ENCODE assay signal across 1 cellular context in genomic region chr1:243851129-243851756, GRCh38.
A peak's percentile ranks its signal among the peaks of the same experiment; 100 is the strongest.
TF ChIP-seq lines count a peak whose summit lies in the region.

No MANE protein-coding gene starts in this region.

TF ChIP-seq in HEK293, 187 proteins besides CTCF, POLR2A, EP300 and RAD21 (continued from another document):
- TF ChIP-seq, protein P1, sequence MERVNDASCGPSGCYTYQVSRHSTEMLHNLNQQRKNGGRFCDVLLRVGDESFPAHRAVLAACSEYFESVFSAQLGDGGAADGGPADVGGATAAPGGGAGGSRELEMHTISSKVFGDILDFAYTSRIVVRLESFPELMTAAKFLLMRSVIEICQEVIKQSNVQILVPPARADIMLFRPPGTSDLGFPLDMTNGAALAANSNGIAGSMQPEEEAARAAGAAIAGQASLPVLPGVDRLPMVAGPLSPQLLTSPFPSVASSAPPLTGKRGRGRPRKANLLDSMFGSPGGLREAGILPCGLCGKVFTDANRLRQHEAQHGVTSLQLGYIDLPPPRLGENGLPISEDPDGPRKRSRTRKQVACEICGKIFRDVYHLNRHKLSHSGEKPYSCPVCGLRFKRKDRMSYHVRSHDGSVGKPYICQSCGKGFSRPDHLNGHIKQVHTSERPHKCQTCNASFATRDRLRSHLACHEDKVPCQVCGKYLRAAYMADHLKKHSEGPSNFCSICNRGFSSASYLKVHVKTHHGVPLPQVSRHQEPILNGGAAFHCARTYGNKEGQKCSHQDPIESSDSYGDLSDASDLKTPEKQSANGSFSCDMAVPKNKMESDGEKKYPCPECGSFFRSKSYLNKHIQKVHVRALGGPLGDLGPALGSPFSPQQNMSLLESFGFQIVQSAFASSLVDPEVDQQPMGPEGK (tag by site-specific recombination; IDR thresholded peaks at IDR 0.05), result no peak
- TF ChIP-seq KLF10 (tag by site-specific recombination; IDR thresholded peaks at IDR 0.05) (no peak), ZNF670 (tag by site-specific recombination; IDR thresholded peaks at IDR 0.05; ENCODE audit: low read depth) (no peak), ZNF600 (tag by site-specific recombination; IDR thresholded peaks at IDR 0.05) (peak; percentile 97), ZNF785 (tag by site-specific recombination; IDR thresholded peaks at IDR 0.05) (no peak), ZNF416 (tag by site-specific recombination; IDR thresholded peaks at IDR 0.05) (no peak), OVOL3 (tag by site-specific recombination; IDR thresholded peaks at IDR 0.05) (no peak), ZNF645 (tag by site-specific recombination; IDR thresholded peaks at IDR 0.05) (no peak), GFI1B (tag by site-specific recombination; IDR thresholded peaks at IDR 0.05) (no peak), ZNF132 (tag by site-specific recombination; IDR thresholded peaks at IDR 0.05; ENCODE audit: borderline replicate concordance) (no peak), ZNF558 (tag by site-specific recombination; IDR thresholded peaks at IDR 0.05) (peak; percentile 55; the same call in 1 of the 2 replicates), SCRT1 (tag by site-specific recombination; IDR thresholded peaks at IDR 0.05; ENCODE audit: borderline replicate concordance) (peak; percentile 55; the same call in 1 of the 2 replicates), ZNF664 (tag by site-specific recombination; IDR thresholded peaks at IDR 0.05) (peak; percentile 58; the same call in 1 of the 2 replicates), YY2 (tag by site-specific recombination; IDR thresholded peaks at IDR 0.05) (no peak), KLF16 (tag by site-specific recombination; IDR thresholded peaks at IDR 0.05) (0 out of 2 replicates have a peak, but pooled peaks have one; percentile 65), SP7 (tag by site-specific recombination; IDR thresholded peaks at IDR 0.05) (peak; percentile 53; the same call in 1 of the 2 replicates), ZNF174 (tag by site-specific recombination; IDR thresholded peaks at IDR 0.05) (no peak), GLI2 (tag by site-specific recombination; IDR thresholded peaks at IDR 0.05; ENCODE audit: borderline replicate concordance, low read depth) (no peak), ZNF302 (tag by site-specific recombination; IDR thresholded peaks at IDR 0.05; ENCODE audit: low read depth) (no peak), SALL2 (tag by site-specific recombination; IDR thresholded peaks at IDR 0.05; ENCODE audit: borderline replicate concordance) (no peak), ZFP69B (tag by site-specific recombination; IDR thresholded peaks at IDR 0.05) (peak; percentile 43; the same call in 1 of the 2 replicates), ZBTB48 (tag by site-specific recombination; IDR thresholded peaks at IDR 0.05) (peak; percentile 97), ZNF791 (tag by site-specific recombination; IDR thresholded peaks at IDR 0.05) (no peak), ZNF16 (tag by site-specific recombination; IDR thresholded peaks at IDR 0.05; ENCODE audit: low read depth) (no peak), GLI4 (tag by site-specific recombination; IDR thresholded peaks at IDR 0.05) (no peak), ZBTB1 (tag by site-specific recombination; IDR thresholded peaks at IDR 0.05) (0 out of 2 replicates have a peak, but pooled peaks have one; percentile 16), ZNF140 (tag by site-specific recombination; IDR thresholded peaks at IDR 0.05) (no peak), ZNF660 (tag by site-specific recombination; IDR thresholded peaks at IDR 0.05) (no peak), ZNF639 (tag by site-specific recombination; IDR thresholded peaks at IDR 0.05) (no peak), ZNF776 (tag by site-specific recombination; IDR thresholded peaks at IDR 0.05; ENCODE audit: borderline replicate concordance) (no peak), ZFP37 (tag by site-specific recombination; IDR thresholded peaks at IDR 0.05) (peak; percentile 59; the same call in 1 of the 2 replicates)
- TF ChIP-seq, protein P2, sequence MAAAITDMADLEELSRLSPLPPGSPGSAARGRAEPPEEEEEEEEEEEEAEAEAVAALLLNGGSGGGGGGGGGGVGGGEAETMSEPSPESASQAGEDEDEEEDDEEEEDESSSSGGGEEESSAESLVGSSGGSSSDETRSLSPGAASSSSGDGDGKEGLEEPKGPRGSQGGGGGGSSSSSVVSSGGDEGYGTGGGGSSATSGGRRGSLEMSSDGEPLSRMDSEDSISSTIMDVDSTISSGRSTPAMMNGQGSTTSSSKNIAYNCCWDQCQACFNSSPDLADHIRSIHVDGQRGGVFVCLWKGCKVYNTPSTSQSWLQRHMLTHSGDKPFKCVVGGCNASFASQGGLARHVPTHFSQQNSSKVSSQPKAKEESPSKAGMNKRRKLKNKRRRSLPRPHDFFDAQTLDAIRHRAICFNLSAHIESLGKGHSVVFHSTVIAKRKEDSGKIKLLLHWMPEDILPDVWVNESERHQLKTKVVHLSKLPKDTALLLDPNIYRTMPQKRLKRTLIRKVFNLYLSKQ (tag by site-specific recombination; IDR thresholded peaks at IDR 0.05; ENCODE audit: borderline replicate concordance), result no peak
- TF ChIP-seq, protein P3, sequence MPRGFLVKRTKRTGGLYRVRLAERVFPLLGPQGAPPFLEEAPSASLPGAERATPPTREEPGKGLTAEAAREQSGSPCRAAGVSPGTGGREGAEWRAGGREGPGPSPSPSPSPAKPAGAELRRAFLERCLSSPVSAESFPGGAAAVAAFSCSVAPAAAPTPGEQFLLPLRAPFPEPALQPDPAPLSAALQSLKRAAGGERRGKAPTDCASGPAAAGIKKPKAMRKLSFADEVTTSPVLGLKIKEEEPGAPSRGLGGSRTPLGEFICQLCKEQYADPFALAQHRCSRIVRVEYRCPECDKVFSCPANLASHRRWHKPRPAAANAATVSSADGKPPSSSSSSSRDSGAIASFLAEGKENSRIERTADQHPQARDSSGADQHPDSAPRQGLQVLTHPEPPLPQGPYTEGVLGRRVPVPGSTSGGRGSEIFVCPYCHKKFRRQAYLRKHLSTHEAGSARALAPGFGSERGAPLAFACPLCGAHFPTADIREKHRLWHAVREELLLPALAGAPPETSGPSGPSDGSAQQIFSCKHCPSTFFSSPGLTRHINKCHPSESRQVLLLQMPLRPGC (tag by site-specific recombination; IDR thresholded peaks at IDR 0.05), result no peak
- TF ChIP-seq, protein P4, sequence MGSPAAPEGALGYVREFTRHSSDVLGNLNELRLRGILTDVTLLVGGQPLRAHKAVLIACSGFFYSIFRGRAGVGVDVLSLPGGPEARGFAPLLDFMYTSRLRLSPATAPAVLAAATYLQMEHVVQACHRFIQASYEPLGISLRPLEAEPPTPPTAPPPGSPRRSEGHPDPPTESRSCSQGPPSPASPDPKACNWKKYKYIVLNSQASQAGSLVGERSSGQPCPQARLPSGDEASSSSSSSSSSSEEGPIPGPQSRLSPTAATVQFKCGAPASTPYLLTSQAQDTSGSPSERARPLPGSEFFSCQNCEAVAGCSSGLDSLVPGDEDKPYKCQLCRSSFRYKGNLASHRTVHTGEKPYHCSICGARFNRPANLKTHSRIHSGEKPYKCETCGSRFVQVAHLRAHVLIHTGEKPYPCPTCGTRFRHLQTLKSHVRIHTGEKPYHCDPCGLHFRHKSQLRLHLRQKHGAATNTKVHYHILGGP (tag by site-specific recombination; IDR thresholded peaks at IDR 0.05), result no peak
- TF ChIP-seq, protein P5, sequence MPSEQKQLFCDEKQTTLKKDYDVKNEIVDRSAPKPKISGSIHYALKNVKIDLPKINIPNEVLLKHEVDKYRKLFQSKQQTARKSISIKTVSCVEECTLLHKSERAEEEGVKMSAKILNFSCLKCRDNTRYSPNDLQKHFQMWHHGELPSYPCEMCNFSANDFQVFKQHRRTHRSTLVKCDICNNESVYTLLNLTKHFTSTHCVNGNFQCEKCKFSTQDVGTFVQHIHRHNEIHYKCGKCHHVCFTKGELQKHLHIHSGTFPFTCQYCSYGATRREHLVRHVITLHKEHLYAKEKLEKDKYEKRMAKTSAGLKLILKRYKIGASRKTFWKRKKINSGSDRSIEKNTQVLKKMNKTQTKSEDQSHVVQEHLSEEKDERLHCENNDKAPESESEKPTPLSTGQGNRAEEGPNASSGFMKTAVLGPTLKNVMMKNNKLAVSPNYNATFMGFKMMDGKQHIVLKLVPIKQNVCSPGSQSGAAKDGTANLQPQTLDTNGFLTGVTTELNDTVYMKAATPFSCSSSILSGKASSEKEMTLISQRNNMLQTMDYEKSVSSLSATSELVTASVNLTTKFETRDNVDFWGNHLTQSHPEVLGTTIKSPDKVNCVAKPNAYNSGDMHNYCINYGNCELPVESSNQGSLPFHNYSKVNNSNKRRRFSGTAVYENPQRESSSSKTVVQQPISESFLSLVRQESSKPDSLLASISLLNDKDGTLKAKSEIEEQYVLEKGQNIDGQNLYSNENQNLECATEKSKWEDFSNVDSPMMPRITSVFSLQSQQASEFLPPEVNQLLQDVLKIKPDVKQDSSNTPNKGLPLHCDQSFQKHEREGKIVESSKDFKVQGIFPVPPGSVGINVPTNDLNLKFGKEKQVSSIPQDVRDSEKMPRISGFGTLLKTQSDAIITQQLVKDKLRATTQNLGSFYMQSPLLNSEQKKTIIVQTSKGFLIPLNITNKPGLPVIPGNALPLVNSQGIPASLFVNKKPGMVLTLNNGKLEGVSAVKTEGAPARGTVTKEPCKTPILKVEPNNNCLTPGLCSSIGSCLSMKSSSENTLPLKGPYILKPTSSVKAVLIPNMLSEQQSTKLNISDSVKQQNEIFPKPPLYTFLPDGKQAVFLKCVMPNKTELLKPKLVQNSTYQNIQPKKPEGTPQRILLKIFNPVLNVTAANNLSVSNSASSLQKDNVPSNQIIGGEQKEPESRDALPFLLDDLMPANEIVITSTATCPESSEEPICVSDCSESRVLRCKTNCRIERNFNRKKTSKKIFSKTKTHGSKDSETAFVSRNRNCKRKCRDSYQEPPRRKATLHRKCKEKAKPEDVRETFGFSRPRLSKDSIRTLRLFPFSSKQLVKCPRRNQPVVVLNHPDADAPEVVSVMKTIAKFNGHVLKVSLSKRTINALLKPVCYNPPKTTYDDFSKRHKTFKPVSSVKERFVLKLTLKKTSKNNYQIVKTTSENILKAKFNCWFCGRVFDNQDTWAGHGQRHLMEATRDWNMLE (tag by site-specific recombination; conservative IDR thresholded peaks at IDR 0.05; ENCODE audit: low read depth), result no peak
- TF ChIP-seq, protein P6, sequence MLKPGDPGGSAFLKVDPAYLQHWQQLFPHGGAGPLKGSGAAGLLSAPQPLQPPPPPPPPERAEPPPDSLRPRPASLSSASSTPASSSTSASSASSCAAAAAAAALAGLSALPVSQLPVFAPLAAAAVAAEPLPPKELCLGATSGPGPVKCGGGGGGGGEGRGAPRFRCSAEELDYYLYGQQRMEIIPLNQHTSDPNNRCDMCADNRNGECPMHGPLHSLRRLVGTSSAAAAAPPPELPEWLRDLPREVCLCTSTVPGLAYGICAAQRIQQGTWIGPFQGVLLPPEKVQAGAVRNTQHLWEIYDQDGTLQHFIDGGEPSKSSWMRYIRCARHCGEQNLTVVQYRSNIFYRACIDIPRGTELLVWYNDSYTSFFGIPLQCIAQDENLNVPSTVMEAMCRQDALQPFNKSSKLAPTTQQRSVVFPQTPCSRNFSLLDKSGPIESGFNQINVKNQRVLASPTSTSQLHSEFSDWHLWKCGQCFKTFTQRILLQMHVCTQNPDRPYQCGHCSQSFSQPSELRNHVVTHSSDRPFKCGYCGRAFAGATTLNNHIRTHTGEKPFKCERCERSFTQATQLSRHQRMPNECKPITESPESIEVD (tag by site-specific recombination; IDR thresholded peaks at IDR 0.05), result no peak
- TF ChIP-seq, protein P7, sequence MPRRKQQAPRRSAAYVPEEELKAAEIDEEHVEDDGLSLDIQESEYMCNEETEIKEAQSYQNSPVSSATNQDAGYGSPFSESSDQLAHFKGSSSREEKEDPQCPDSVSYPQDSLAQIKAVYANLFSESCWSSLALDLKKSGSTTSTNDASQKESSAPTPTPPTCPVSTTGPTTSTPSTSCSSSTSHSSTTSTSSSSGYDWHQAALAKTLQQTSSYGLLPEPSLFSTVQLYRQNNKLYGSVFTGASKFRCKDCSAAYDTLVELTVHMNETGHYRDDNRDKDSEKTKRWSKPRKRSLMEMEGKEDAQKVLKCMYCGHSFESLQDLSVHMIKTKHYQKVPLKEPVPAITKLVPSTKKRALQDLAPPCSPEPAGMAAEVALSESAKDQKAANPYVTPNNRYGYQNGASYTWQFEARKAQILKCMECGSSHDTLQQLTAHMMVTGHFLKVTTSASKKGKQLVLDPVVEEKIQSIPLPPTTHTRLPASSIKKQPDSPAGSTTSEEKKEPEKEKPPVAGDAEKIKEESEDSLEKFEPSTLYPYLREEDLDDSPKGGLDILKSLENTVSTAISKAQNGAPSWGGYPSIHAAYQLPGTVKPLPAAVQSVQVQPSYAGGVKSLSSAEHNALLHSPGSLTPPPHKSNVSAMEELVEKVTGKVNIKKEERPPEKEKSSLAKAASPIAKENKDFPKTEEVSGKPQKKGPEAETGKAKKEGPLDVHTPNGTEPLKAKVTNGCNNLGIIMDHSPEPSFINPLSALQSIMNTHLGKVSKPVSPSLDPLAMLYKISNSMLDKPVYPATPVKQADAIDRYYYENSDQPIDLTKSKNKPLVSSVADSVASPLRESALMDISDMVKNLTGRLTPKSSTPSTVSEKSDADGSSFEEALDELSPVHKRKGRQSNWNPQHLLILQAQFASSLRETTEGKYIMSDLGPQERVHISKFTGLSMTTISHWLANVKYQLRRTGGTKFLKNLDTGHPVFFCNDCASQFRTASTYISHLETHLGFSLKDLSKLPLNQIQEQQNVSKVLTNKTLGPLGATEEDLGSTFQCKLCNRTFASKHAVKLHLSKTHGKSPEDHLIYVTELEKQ (tag by site-specific recombination; IDR thresholded peaks at IDR 0.05; ENCODE audit: borderline replicate concordance), result no peak
TF ChIP-seq in HEK293: peak in this region for 30.
